In genomic region chr4:137981277-137981676, GRCh38 we compare ENCODE assay signal across 15 cellular contexts.
DNase-seq lines count a peak whose midpoint lies in the region; ATAC-seq, FAIRE-seq and TF ChIP-seq lines count a peak whose summit lies in the region.
"Had no signal": no experiment of that assay in that cellular context is flagged by ENCODE, and none has a peak within 500 bp of the region (broad histone marks: within the 10 kb centered on the region; RNA-seq: fewer than 3 reads in every experiment).

No MANE protein-coding gene starts in this region.

- no peaks in the 10 kb centered on the region for H3K9me3 Mint-ChIP-seq in astrocyte (ENCODE audit: unreplicated experiment)

- no peak overlapping the region for H2AFZ ChIP-seq in astrocyte (ENCODE audit: low read depth, low read length)

- no peak overlapping the region for H3K27ac Mint-ChIP-seq in astrocyte (ENCODE audit: unreplicated experiment)
- H3K27ac Mint-ChIP-seq: stimulated activated naive CD8-positive, alpha-beta T cell treated with anti-CD3 and anti-CD28 coated beads, Interleukin-15, Interleukin-2, amounts not matched to agents 100 ng/mL and 50 ng/mL, for 24 hours had no signal

- no peak overlapping the region for H3K27ac ChIP-seq in C4-2B
- H3K27ac ChIP-seq in astrocyte (ENCODE audit: low read depth, low read length): no peak overlapping the region
- H3K27ac ChIP-seq: adrenal gland had no signal

- TF ChIP-seq CTCF in C4-2B (conservative IDR thresholded peaks at IDR 0.05) (peak; percentile 5; the same call in 1 of the 2 replicates), astrocyte (IDR thresholded peaks at IDR 0.05; ENCODE audit: insufficient read depth, low read depth, low read length) (peak; percentile 13), kidney epithelial cell (IDR thresholded peaks at IDR 0.05; ENCODE audit: insufficient read depth, low read length, poor library complexity, severe bottlenecking) (peak; percentile 18)

- H3K36me3 Mint-ChIP-seq in astrocyte (ENCODE audit: low read depth, unreplicated experiment): no peaks in the 10 kb centered on the region

- no peaks in the 10 kb centered on the region for H3K27me3 Mint-ChIP-seq in astrocyte (ENCODE audit: low read depth, unreplicated experiment)
- H3K27me3 Mint-ChIP-seq: stimulated activated naive CD8-positive, alpha-beta T cell treated with anti-CD3 and anti-CD28 coated beads, Interleukin-15, Interleukin-2, amounts not matched to agents 100 ng/mL and 50 ng/mL, for 24 hours had no signal

- H3K4me1 Mint-ChIP-seq in astrocyte (ENCODE audit: low read depth, unreplicated experiment): peaks cover 5% of the 10 kb centered on the region

- DNase-seq in LHCN-M2 (ENCODE audit: low read depth): peak; percentile 68
- peak; percentile 33 for DNase-seq in astrocyte (ENCODE audit: low read depth)
- no peak for DNase-seq in kidney epithelial cell (ENCODE audit: low read depth)
- DNase-seq in HPDE6-E6E7 (ENCODE audit: extremely low spot score): no peak
- DNase-seq: adrenal gland, C1 segment of cervical spinal cord, right cardiac atrium, SIG-M5 had no signal

- H3K36me3 ChIP-seq in astrocyte (ENCODE audit: insufficient read depth, low read length) (no peaks in the 10 kb centered on the region), kidney epithelial cell (ENCODE audit: control insufficient read depth, insufficient read depth, low read length) (no peaks in the 10 kb centered on the region)
- H3K36me3 ChIP-seq: adrenal gland, HAP-1 had no signal

- no peak for ATAC-seq in GM19397 (IDR thresholded peaks at IDR 0.05; ENCODE audit: unreplicated experiment)
- ATAC-seq in GM18511 (IDR thresholded peaks at IDR 0.05; ENCODE audit: unreplicated experiment): no peak
- no peak for ATAC-seq in GM19467 (IDR thresholded peaks at IDR 0.05; ENCODE audit: unreplicated experiment)
- ATAC-seq: right cardiac atrium had no signal

- H3K27me3 ChIP-seq in astrocyte (ENCODE audit: insufficient read depth, low read length) (no peaks in the 10 kb centered on the region), kidney epithelial cell (ENCODE audit: control insufficient read depth, insufficient read depth, low read length) (no peaks in the 10 kb centered on the region)
- H3K27me3 ChIP-seq: adrenal gland had no signal

- no peaks in the 10 kb centered on the region for H3K4me1 ChIP-seq in astrocyte (ENCODE audit: insufficient read depth, low read length)
- H3K4me1 ChIP-seq: adrenal gland, HAP-1 had no signal

- H3K9ac ChIP-seq in astrocyte (ENCODE audit: low read length): no peak overlapping the region

- no peak overlapping the region for H3K4me2 ChIP-seq in astrocyte (ENCODE audit: low read length)

- H3K4me3 Mint-ChIP-seq in astrocyte (ENCODE audit: unreplicated experiment): no peak overlapping the region
- H3K4me3 Mint-ChIP-seq: stimulated activated naive CD8-positive, alpha-beta T cell treated with anti-CD3 and anti-CD28 coated beads, Interleukin-15, Interleukin-2, amounts not matched to agents 100 ng/mL and 50 ng/mL, for 24 hours had no signal

- H3K9me3 ChIP-seq in astrocyte (ENCODE audit: insufficient read depth, low read depth, low read length): no peaks in the 10 kb centered on the region
- H3K9me3 ChIP-seq: adrenal gland, HAP-1 had no signal

- H3K4me3 ChIP-seq in astrocyte (ENCODE audit: insufficient read depth, low read depth, low read length) (no peak overlapping the region), kidney epithelial cell (ENCODE audit: low read depth, low read length) (no peak overlapping the region)
- H3K4me3 ChIP-seq: adrenal gland, HAP-1 had no signal

- FAIRE-seq in astrocyte (lab: Jason Lieb, UNC): peak; percentile 76
- FAIRE-seq: G401.6 had no signal

- H3K79me2 ChIP-seq in astrocyte (ENCODE audit: insufficient read depth, low read length): no peaks in the 10 kb centered on the region

- H4K20me1 ChIP-seq in astrocyte (ENCODE audit: insufficient read depth, low read length): no peaks in the 10 kb centered on the region

Comparison
In these comparisons a context has a peak if more than half of its experiments do, and no peak if none do; other contexts are left out.
1. DNase-seq: peak in LHCN-M2 (single experiment) and astrocyte (single experiment); none in kidney epithelial cell (single experiment) and HPDE6-E6E7 (single experiment).
2. Peak in every context shown above with its lines, with median percentiles within 50 percentile points of each other: CTCF ChIP-seq.